1 cellular context compared by ENCODE assay signal in genomic region chr11:119207607-119208006, GRCh38.
TF ChIP-seq lines count a peak whose summit lies in the region.

No MANE protein-coding gene starts in this region.

TF ChIP-seq in GM23338, 12 proteins besides CTCF, POLR2A, EP300 and RAD21 (continued from another document):
- TF ChIP-seq ETS1 (IDR thresholded peaks at IDR 0.05) (no peak), REST (IDR thresholded peaks at IDR 0.05; ENCODE audit: unreplicated experiment) (no peak)
TF ChIP-seq in GM23338: peak in this region for 0.
